8 cellular contexts compared by ENCODE assay signal in the genomic region with DNA sequence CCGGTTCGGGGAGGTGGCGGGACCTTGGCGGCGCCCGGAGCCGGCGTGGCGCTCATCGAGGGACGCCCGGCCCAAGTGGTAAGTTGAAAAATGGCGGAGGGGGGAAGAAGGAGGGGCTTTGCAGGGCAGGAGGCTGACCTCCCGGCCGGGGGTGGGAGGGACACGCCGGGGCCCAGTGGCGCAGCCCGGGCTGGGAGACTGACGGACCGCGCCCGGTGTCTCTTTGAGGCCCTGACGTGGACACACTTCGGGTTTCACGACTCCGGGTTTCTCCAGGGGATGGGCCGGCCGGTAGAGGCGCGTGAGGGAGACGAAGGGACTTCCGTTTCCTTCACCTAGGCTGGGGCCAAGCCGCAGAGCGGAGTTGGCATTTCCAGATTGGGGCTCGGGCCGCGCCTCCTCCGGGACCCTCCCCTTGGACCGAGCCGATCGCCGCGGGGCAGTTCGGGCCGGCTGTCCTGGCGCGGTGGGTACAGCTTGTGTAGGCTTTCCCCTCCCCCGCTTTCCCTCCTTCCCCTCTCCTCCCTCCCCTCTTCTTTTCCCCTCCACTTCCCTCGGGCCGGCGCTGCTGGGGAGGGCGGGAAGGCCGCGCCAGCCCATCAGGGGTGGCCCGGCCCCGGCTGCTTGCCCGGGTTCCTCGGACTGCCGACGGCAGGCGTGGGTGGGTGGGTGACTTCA. TPM values are rescaled to one million over a fixed set of nuclear protein-coding genes. Genes with fewer than 3 reads are reported as not detected.
DNase-seq lines count a peak whose midpoint lies in the region; ATAC-seq and TF ChIP-seq lines count a peak whose summit lies in the region.

TSS of gene XIAP (plus strand) at position 226 of the 678 bp plus-strand sequence. CDS start 25,610 bp downstream, outside the sequence.

- no peak for TF ChIP-seq CTCF in colonic mucosa (IDR thresholded peaks at IDR 0.05)

- H3K27ac ChIP-seq in colonic mucosa (peak within 1 kb of the TSS; percentile 97), layer of hippocampus (ENCODE audit: low read depth, low read length) (peak within 1 kb of the TSS; percentile 90)

- intact Hi-C loops in colonic mucosa (cut with DNase I), result no loop called here

- H3K9ac ChIP-seq in colonic mucosa (ENCODE audit: low read depth in 2 of 2, low read length in 2 of 2), result peak within 1 kb of the TSS; percentile 82 to 98

- ATAC-seq in GM18867 (IDR thresholded peaks at IDR 0.05; ENCODE audit: unreplicated experiment) (peak; percentile 77), HG03097 (IDR thresholded peaks at IDR 0.05; ENCODE audit: low FRiP score, unreplicated experiment) (peak; percentile 75)

- H3K4me3 ChIP-seq in colonic mucosa, result peak within 1 kb of the TSS; percentile 47

- no peaks in the 10 kb centered on the region for H3K27me3 ChIP-seq in colonic mucosa
- no peaks in the 10 kb centered on the region for H3K27me3 ChIP-seq in layer of hippocampus (ENCODE audit: control insufficient read depth, insufficient read depth, low read length)

- DNase-seq in AG08396 (ENCODE audit: low spot score) (peak; percentile 91), NCI-H446 treated with DMSO at 0.1 percent for 48 hours (lab: John Stamatoyannopoulos, UW) (peak; percentile 81), colonic mucosa (peak; percentile 79)
- peak; percentile 44 to 57 for DNase-seq in activated CD4-positive, alpha-beta T cell treated with anti-CD3 and anti-CD28 coated beads for 4 hours
- peak; percentile 72 for DNase-seq in stimulated activated CD4-positive, alpha-beta T cell treated with anti-CD3 and anti-CD28 coated beads, Interleukin-1b, Interleukin-23, amount 100 ng/mL, for 48 hours

- H3K36me3 ChIP-seq in colonic mucosa, result no peaks in the 10 kb centered on the region

- no peaks in the 10 kb centered on the region for H3K4me1 ChIP-seq in colonic mucosa

- H3K9me3 ChIP-seq in colonic mucosa, result no peaks in the 10 kb centered on the region

RNA-seq across cellular contexts. Expression of gene XIAP, which starts in this region (rescaled TPM):
- total RNA-seq in colonic mucosa, result 10 to 100 TPM; 54.9 to 73.2 TPM

Comparison
In these comparisons a context has a peak if more than half of its experiments do, and no peak if none do; other contexts are left out.
1. Peak in every context shown above with its lines: DNase-seq, ATAC-seq, H3K4me3 ChIP-seq and H3K27ac ChIP-seq.